In genomic region chr20:21251278-21251677, GRCh38 we compare ENCODE assay signal across 19 cellular contexts. TPM values are rescaled to one million over a fixed set of nuclear protein-coding genes. Genes with fewer than 3 reads are reported as not detected.
A peak's percentile ranks its signal among the peaks of the same experiment; 100 is the strongest.
DNase-seq lines count a peak whose midpoint lies in the region; ATAC-seq and TF ChIP-seq lines count a peak whose summit lies in the region.
"Had no signal": no experiment of that assay in that cellular context is flagged by ENCODE, and none has a peak within 500 bp of the region (broad histone marks: within the 10 kb centered on the region; RNA-seq: fewer than 3 reads in every experiment).

No MANE protein-coding gene starts in this region.

- no peaks in the 10 kb centered on the region for H3K36me3 Mint-ChIP-seq in activated naive CD4-positive, alpha-beta T cell treated with anti-CD3 and anti-CD28 coated beads, Interleukin-2, amount 50 U/mL, for 72 hours
- H3K36me3 Mint-ChIP-seq in stimulated activated naive CD8-positive, alpha-beta T cell treated with anti-CD3 and anti-CD28 coated beads, Interleukin-15, Interleukin-2, amounts not matched to agents 100 ng/mL and 50 ng/mL, for 24 hours (ENCODE audit: low read depth): peaks cover 4% of the 10 kb centered on the region

- TF ChIP-seq CTCF in RWPE1 (conservative IDR thresholded peaks at IDR 0.05; ENCODE audit: low read depth): no peak
- no peak for TF ChIP-seq CTCF in fibroblast of the aortic adventitia (IDR thresholded peaks at IDR 0.05; ENCODE audit: insufficient read depth, low read length)

- peak; percentile 40 to 97 for ATAC-seq in activated naive CD4-positive, alpha-beta T cell treated with anti-CD3 and anti-CD28 coated beads, Interleukin-2, amount 50 U/mL, for 72 hours
- no peak for ATAC-seq in HG03139 (IDR thresholded peaks at IDR 0.05; ENCODE audit: unreplicated experiment)
- ATAC-seq: gastroesophageal sphincter, HepG2, Panc1, T-helper 17 cell had no signal

- no peak overlapping the region for H3K27ac ChIP-seq in RWPE1
- H3K27ac ChIP-seq: gastroesophageal sphincter, skin epidermis, uterus had no signal

- CTCF ChIA-PET in RWPE1 (lab: Yijun Ruan, JAX): interaction anchor here (0.7 to 1.3 kb wide), 2 partner anchors 15 to 1627 kb away, joined by 3 to 5 read pairs; no protein-coding TSS in a partner anchor

- H3K9me3 Mint-ChIP-seq in activated naive CD4-positive, alpha-beta T cell treated with anti-CD3 and anti-CD28 coated beads, Interleukin-2, amount 50 U/mL, for 72 hours: no peaks in the 10 kb centered on the region
- H3K9me3 Mint-ChIP-seq in stimulated activated naive CD8-positive, alpha-beta T cell treated with anti-CD3 and anti-CD28 coated beads, Interleukin-15, Interleukin-2, amounts not matched to agents 100 ng/mL and 50 ng/mL, for 24 hours: no peaks in the 10 kb centered on the region

- no peak for DNase-seq in activated naive CD4-positive, alpha-beta T cell treated with anti-CD3 and anti-CD28 coated beads, Interleukin-2, amount 50 U/mL, for 72 hours (ENCODE audit: low spot score in 2 of 2)
- DNase-seq in activated naive CD4-positive, alpha-beta T cell (lab: John Stamatoyannopoulos, UW): no peak
- DNase-seq in RWPE1 (ENCODE audit: low spot score) (peak; percentile 37), fibroblast of the aortic adventitia (ENCODE audit: low read depth) (peak; percentile 7), germinal center (ENCODE audit: low spot score) (no peak), GM19238 (ENCODE audit: insufficient read length, low spot score) (no peak)
- DNase-seq: DMS79, islet precursor cell, midbrain, NCI-H1105 treated with DMSO at 0.1 percent for 48 hours, occipital lobe, T-helper 17 cell, uterus had no signal

- peak overlapping the region in 1 of 2 donors; percentile 80 for H3K27ac Mint-ChIP-seq in activated naive CD4-positive, alpha-beta T cell treated with anti-CD3 and anti-CD28 coated beads, Interleukin-2, amount 50 U/mL, for 72 hours
- peak overlapping the region; percentile 87 for H3K27ac Mint-ChIP-seq in stimulated activated naive CD8-positive, alpha-beta T cell treated with anti-CD3 and anti-CD28 coated beads, Interleukin-15, Interleukin-2, amounts not matched to agents 100 ng/mL and 50 ng/mL, for 24 hours
- H3K27ac Mint-ChIP-seq: T-helper 17 cell had no signal

- no peak overlapping the region for H3K4me3 ChIP-seq in fibroblast of the aortic adventitia (ENCODE audit: low read depth, low read length)
- H3K4me3 ChIP-seq: gastroesophageal sphincter, skin epidermis, uterus had no signal

- peak overlapping the region; percentile 47 for H3K4me3 Mint-ChIP-seq in stimulated activated naive CD8-positive, alpha-beta T cell treated with anti-CD3 and anti-CD28 coated beads, Interleukin-15, Interleukin-2, amounts not matched to agents 100 ng/mL and 50 ng/mL, for 24 hours
- H3K4me3 Mint-ChIP-seq: T-helper 17 cell had no signal

- POLR2A ChIA-PET in RWPE1 (lab: Yijun Ruan, JAX; ENCODE audit: low non-redundant PET): no interaction called here

- H3K27me3 Mint-ChIP-seq in stimulated activated naive CD8-positive, alpha-beta T cell treated with anti-CD3 and anti-CD28 coated beads, Interleukin-15, Interleukin-2, amounts not matched to agents 100 ng/mL and 50 ng/mL, for 24 hours: no peaks in the 10 kb centered on the region

- peaks cover 35% of the 10 kb centered on the region for H3K4me1 Mint-ChIP-seq in stimulated activated naive CD8-positive, alpha-beta T cell treated with anti-CD3 and anti-CD28 coated beads, Interleukin-15, Interleukin-2, amounts not matched to agents 100 ng/mL and 50 ng/mL, for 24 hours (ENCODE audit: low read depth)
- H3K4me1 Mint-ChIP-seq: T-helper 17 cell had no signal

RNA-seq across cellular contexts. Expression of gene XRN2, which starts 51.9 kb away (rescaled TPM):
- total RNA-seq in activated naive CD4-positive, alpha-beta T cell treated with anti-CD3 and anti-CD28 coated beads, Interleukin-2, amount 50 U/mL, for 72 hours: 10 to 100 TPM; 55.5 to 87.4 TPM
- 97.1 and 97.3 TPM in 2 replicates for total RNA-seq in fibroblast of the aortic adventitia (ENCODE audit: low replicate concordance)

Comparison
In these comparisons a context has a peak if more than half of its experiments do, and no peak if none do; other contexts are left out.
1. DNase-seq: peak in RWPE1 (single experiment) and fibroblast of the aortic adventitia (single experiment); none in activated naive CD4-positive, alpha-beta T cell treated with anti-CD3 and anti-CD28 coated beads, Interleukin-2, amount 50 U/mL, for 72 hours (0 of 2), activated naive CD4-positive, alpha-beta T cell (0 of 4), germinal center (single experiment) and GM19238 (single experiment).